Comparison of ENCODE assay signal across 11 cellular contexts in genomic region chr5:119321569-119322311, GRCh38. TPM values are rescaled to one million over a fixed set of nuclear protein-coding genes. Genes with fewer than 3 reads are reported as not detected.
DNase-seq lines count a peak whose midpoint lies in the region; ATAC-seq and TF ChIP-seq lines count a peak whose summit lies in the region.
"Had no signal": no experiment of that assay in that cellular context is flagged by ENCODE, and none has a peak within 500 bp of the region (broad histone marks: within the 10 kb centered on the region; RNA-seq: fewer than 3 reads in every experiment).

No MANE protein-coding gene starts in this region.

- H3K9ac ChIP-seq in mesendoderm (ENCODE audit: low read length), result no peak overlapping the region

- no peak for TF ChIP-seq CTCF in CD4-positive, alpha-beta T cell (IDR thresholded peaks at IDR 0.05)
- no peak for TF ChIP-seq CTCF in HFFc6 (IDR thresholded peaks at IDR 0.05)

- H3K4me3 Mint-ChIP-seq in CD4-positive, alpha-beta T cell, result peak overlapping the region; percentile 62
- H3K4me3 Mint-ChIP-seq in HFFc6, result no peak overlapping the region
- H3K4me3 Mint-ChIP-seq in activated CD8-positive, alpha-beta memory T cell treated with anti-CD3 and anti-CD28 coated beads, Interleukin-2, amount 10 ng/mL, durations not matched to agents 7 days and 5 days, result peak overlapping the region; percentile 18

- H2BK120ac ChIP-seq in mesendoderm (ENCODE audit: low read depth, low read length), result no peak overlapping the region

- no peaks in the 10 kb centered on the region for H3K79me2 ChIP-seq in mesendoderm (ENCODE audit: control insufficient read depth, insufficient read depth, low read length)

- no peak for DNase-seq in CD4-positive, alpha-beta T cell
- DNase-seq in HFFc6 (no peak), mesendoderm (no peak), DMS53 (lab: John Stamatoyannopoulos, UW) (no peak), NCI-H748 treated with DMSO at 0.1 percent for 48 hours (lab: John Stamatoyannopoulos, UW) (no peak)
- DNase-seq in activated CD8-positive, alpha-beta memory T cell treated with anti-CD3 and anti-CD28 coated beads, Interleukin-2, amount 10 ng/mL, durations not matched to agents 7 days and 5 days, result no peak
- DNase-seq: COR-L47, NCI-H187 had no signal

- peak overlapping the region; percentile 97 for H3K27ac Mint-ChIP-seq in CD4-positive, alpha-beta T cell
- H3K27ac Mint-ChIP-seq in HFFc6, result peak overlapping the region; percentile 9; the same call in 1 of the 2 replicates
- H3K27ac Mint-ChIP-seq in activated CD8-positive, alpha-beta memory T cell treated with anti-CD3 and anti-CD28 coated beads, Interleukin-2, amount 10 ng/mL, durations not matched to agents 7 days and 5 days, result peak overlapping the region; percentile 86

- H2BK15ac ChIP-seq in mesendoderm (replicated peaks; ENCODE audit: low read depth), result no peak overlapping the region

- intact Hi-C loops in CD4-positive, alpha-beta T cell (cut with DNase I, micrococcal nuclease), result no loop called here

- H4K8ac ChIP-seq in mesendoderm (ENCODE audit: low read depth, low read length), result no peak overlapping the region

- no peaks in the 10 kb centered on the region for H3K27me3 ChIP-seq in CD4-positive, alpha-beta T cell (ENCODE audit: control insufficient read depth, insufficient read depth, low read length)
- H3K27me3 ChIP-seq in mesendoderm (ENCODE audit: insufficient read depth, low read length, poor library complexity), result no peaks in the 10 kb centered on the region
- H3K27me3 ChIP-seq: suprapubic skin had no signal

- peaks cover 3% of the 10 kb centered on the region for H3K79me1 ChIP-seq in mesendoderm (ENCODE audit: low read length)

- no peaks in the 10 kb centered on the region for H3K36me3 ChIP-seq in mesendoderm (ENCODE audit: control insufficient read depth, insufficient read depth, low read length)
- H3K36me3 ChIP-seq: suprapubic skin had no signal

- H3K56ac ChIP-seq in mesendoderm (ENCODE audit: low read length), result peak overlapping the region; percentile 28

- peaks cover 18% of the 10 kb centered on the region for H3K4me1 ChIP-seq in mesendoderm (ENCODE audit: control insufficient read depth, low read depth, low read length)

- H3K9me3 Mint-ChIP-seq in CD4-positive, alpha-beta T cell, result no peaks in the 10 kb centered on the region
- H3K9me3 Mint-ChIP-seq in HFFc6, result no peaks in the 10 kb centered on the region
- no peaks in the 10 kb centered on the region for H3K9me3 Mint-ChIP-seq in activated CD8-positive, alpha-beta memory T cell treated with anti-CD3 and anti-CD28 coated beads, Interleukin-2, amount 10 ng/mL, durations not matched to agents 7 days and 5 days (ENCODE audit: low read depth)

- H3K27ac ChIP-seq in CD4-positive, alpha-beta T cell (ENCODE audit: low read depth, low read length), result peak overlapping the region; percentile 60
- H3K27ac ChIP-seq in mesendoderm (ENCODE audit: low read depth, low read length), result no peak overlapping the region

- H3K4me3 ChIP-seq in mesendoderm (ENCODE audit: low read length), result no peak overlapping the region
- H3K4me3 ChIP-seq: suprapubic skin had no signal

- no peak overlapping the region for H3K4me2 ChIP-seq in mesendoderm (ENCODE audit: low read length)

- no peak overlapping the region for H2BK5ac ChIP-seq in mesendoderm (ENCODE audit: low read length)

- peaks cover 29% of the 10 kb centered on the region for H3K36me3 Mint-ChIP-seq in CD4-positive, alpha-beta T cell (ENCODE audit: low read depth)
- peaks cover 7% of the 10 kb centered on the region; the same call in 1 of the 2 replicates for H3K36me3 Mint-ChIP-seq in HFFc6 (ENCODE audit: low read depth)
- H3K36me3 Mint-ChIP-seq in activated CD8-positive, alpha-beta memory T cell treated with anti-CD3 and anti-CD28 coated beads, Interleukin-2, amount 10 ng/mL, durations not matched to agents 7 days and 5 days, result peaks cover 15% of the 10 kb centered on the region

- H3K4me1 Mint-ChIP-seq in CD4-positive, alpha-beta T cell (ENCODE audit: low read depth), result peaks cover 93% of the 10 kb centered on the region
- H3K4me1 Mint-ChIP-seq in HFFc6 (ENCODE audit: low read depth), result peaks cover 51% of the 10 kb centered on the region
- peaks cover 84% of the 10 kb centered on the region for H3K4me1 Mint-ChIP-seq in activated CD8-positive, alpha-beta memory T cell treated with anti-CD3 and anti-CD28 coated beads, Interleukin-2, amount 10 ng/mL, durations not matched to agents 7 days and 5 days

- no CpG with 5 or more reads among the region's 6 CpGs for WGBS in mesendoderm (ENCODE audit: extremely low coverage, insufficient coverage, low lambda C conversion rate)

- H3K23ac ChIP-seq in mesendoderm (ENCODE audit: low read length), result no peak overlapping the region

- H4K5ac ChIP-seq in mesendoderm (ENCODE audit: low read length), result no peak overlapping the region

- no peak overlapping the region for H3K18ac ChIP-seq in mesendoderm (ENCODE audit: low read length)

- POLR2A ChIA-PET in CD4-positive, alpha-beta T cell (lab: Charles Lee), result interaction anchor here (0.6 to 3.7 kb wide), 9 partner anchors 9 to 54 kb away, joined by 3 to 20 read pairs (median 3); no protein-coding TSS in a partner anchor

- no peaks in the 10 kb centered on the region for H3K9me3 ChIP-seq in CD4-positive, alpha-beta T cell (ENCODE audit: control insufficient read depth, low read length)
- H3K9me3 ChIP-seq: suprapubic skin had no signal

- peak; percentile 27 for ATAC-seq in CD4-positive, alpha-beta T cell (ENCODE audit: poor library complexity)
- ATAC-seq in activated CD8-positive, alpha-beta memory T cell treated with anti-CD3 and anti-CD28 coated beads, Interleukin-2, amount 10 ng/mL, durations not matched to agents 7 days and 5 days, result peak; percentile 11
- ATAC-seq in GM18907 (IDR thresholded peaks at IDR 0.05; ENCODE audit: unreplicated experiment) (no peak), GM19328 (IDR thresholded peaks at IDR 0.05; ENCODE audit: unreplicated experiment) (no peak)

- no peaks in the 10 kb centered on the region for H3K27me3 Mint-ChIP-seq in CD4-positive, alpha-beta T cell
- no peaks in the 10 kb centered on the region; the same call in 1 of the 2 replicates for H3K27me3 Mint-ChIP-seq in HFFc6 (ENCODE audit: insufficient read depth)
- H3K27me3 Mint-ChIP-seq in activated CD8-positive, alpha-beta memory T cell treated with anti-CD3 and anti-CD28 coated beads, Interleukin-2, amount 10 ng/mL, durations not matched to agents 7 days and 5 days, result no peaks in the 10 kb centered on the region

- H2AK5ac ChIP-seq in mesendoderm (ENCODE audit: low read length), result peak overlapping the region; percentile 57

- CTCF ChIA-PET in CD4-positive, alpha-beta T cell (lab: Charles Lee), result interaction anchor here (0.9 kb wide), 1 partner anchor 21 kb away, joined by 3 read pairs; no protein-coding TSS in a partner anchor
- CTCF ChIA-PET in activated CD8-positive, alpha-beta memory T cell treated with anti-CD3 and anti-CD28 coated beads, Interleukin-2, amount 10 ng/mL, durations not matched to agents 7 days and 5 days (lab: Charles Lee), result interaction anchor here (1.4 kb wide), 2 partner anchors 13 to 90 kb away, joined by 5 read pairs; no protein-coding TSS in a partner anchor

- no peak overlapping the region for H3K4ac ChIP-seq in mesendoderm (ENCODE audit: low read depth, low read length)

RNA-seq across cellular contexts. Expression of gene TNFAIP8, which starts 34.1 kb away (rescaled TPM):
- 100 to 1,000 TPM; 106 to 114 TPM for total RNA-seq in CD4-positive, alpha-beta T cell
- total RNA-seq in HFFc6 (2021; fragmentation: NEBNext Ultra II Directional; extraction: Animal tissue kit (Norgen Biotek cat#: 25700)), result 10 to 100 TPM in 4 of 6 experiments, 1 to 10 TPM in 2; 8.0 to 13.9 (median 10.5) TPM
- 100 to 1,000 TPM; 106 to 109 TPM for total RNA-seq in activated CD8-positive, alpha-beta memory T cell treated with anti-CD3 and anti-CD28 coated beads, Interleukin-2, amount 10 ng/mL, durations not matched to agents 7 days and 5 days
- 11.8 TPM for polyA plus RNA-seq in mesendoderm (2013, experiment 1 of 2)
- polyA plus RNA-seq in mesendoderm (2013, experiment 2 of 2), result 11.9 TPM

Comparison
In these comparisons a context has a peak if more than half of its experiments do, and no peak if none do; other contexts are left out.
1. ATAC-seq: peak in CD4-positive, alpha-beta T cell (single experiment) and activated CD8-positive, alpha-beta memory T cell treated with anti-CD3 and anti-CD28 coated beads, Interleukin-2, amount 10 ng/mL, durations not matched to agents 7 days and 5 days (single experiment); none in GM18907 (single experiment) and GM19328 (single experiment).
2. H3K27ac Mint-ChIP-seq: peak in every context shown above with its lines; median percentile 97 in CD4-positive, alpha-beta T cell; 86 in activated CD8-positive, alpha-beta memory T cell treated with anti-CD3 and anti-CD28 coated beads, Interleukin-2, amount 10 ng/mL, durations not matched to agents 7 days and 5 days; 9 in HFFc6.
3. RNA of gene TNFAIP8, which starts 34.1 kb away (total RNA-seq): 106 to 114 TPM in CD4-positive, alpha-beta T cell and 106 to 109 TPM in activated CD8-positive, alpha-beta memory T cell treated with anti-CD3 and anti-CD28 coated beads, Interleukin-2, amount 10 ng/mL, durations not matched to agents 7 days and 5 days; 8.0 to 13.9 TPM in HFFc6; every median in the first group is over 4 times any median in the second.